In genomic region chr5:19274578-19274977, GRCh38 we compare ENCODE assay signal across 1 cellular context.
TF ChIP-seq lines count a peak whose summit lies in the region.

No MANE protein-coding gene starts in this region.

TF ChIP-seq in HepG2, 621 proteins besides CTCF, POLR2A, EP300 and RAD21:
- TF ChIP-seq ZBTB40 (IDR thresholded peaks at IDR 0.05) (peak; percentile 85), ZBTB40 (CRISPR knock-in tag; IDR thresholded peaks at IDR 0.05) (no peak), U2AF1 (optimal IDR thresholded peaks at IDR 0.05; ENCODE audit: low read depth, low read length) (no peak), ZNF33A (CRISPR knock-in tag; IDR thresholded peaks at IDR 0.05; ENCODE audit: borderline replicate concordance) (no peak)
